ENCODE assay signal across 9 cellular contexts in genomic region chr11:83054904-83055380, GRCh38. TPM values are rescaled to one million over a fixed set of nuclear protein-coding genes. Genes with fewer than 3 reads are reported as not detected.
DNase-seq lines count a peak whose midpoint lies in the region; ATAC-seq and TF ChIP-seq lines count a peak whose summit lies in the region.
"Had no signal": no experiment of that assay in that cellular context is flagged by ENCODE, and none has a peak within 500 bp of the region (broad histone marks: within the 10 kb centered on the region; RNA-seq: fewer than 3 reads in every experiment).

No MANE protein-coding gene starts in this region.

- POLR2A ChIA-PET in CD4-positive, alpha-beta T cell (lab: Charles Lee): interaction anchor here (0.6 kb wide), 1 partner anchor 62 kb away, joined by 4 read pairs; no protein-coding TSS in a partner anchor

- CTCF ChIA-PET in CD4-positive, alpha-beta T cell (lab: Charles Lee): no interaction called here

- no peak overlapping the region for H3K27ac ChIP-seq in CD4-positive, alpha-beta T cell (ENCODE audit: low read depth, low read length)

- no peaks in the 10 kb centered on the region for H3K27me3 ChIP-seq in CD4-positive, alpha-beta T cell (ENCODE audit: control insufficient read depth, insufficient read depth, low read length)

- peak; percentile 82 for DNase-seq in NCI-H2081 treated with DMSO at 0.1 percent for 48 hours (lab: John Stamatoyannopoulos, UW)
- DNase-seq in kidney tubule cell (ENCODE audit: low spot score): peak; percentile 76
- DNase-seq in putamen (ENCODE audit: low spot score): no peak
- no peak for DNase-seq in RKO (ENCODE audit: low spot score)
- DNase-seq in CD4-positive, alpha-beta T cell: no peak
- DNase-seq: T-helper 9 cell had no signal

- peaks cover 29% of the 10 kb centered on the region for H3K4me1 Mint-ChIP-seq in CD4-positive, alpha-beta T cell (ENCODE audit: low read depth)

- no peak overlapping the region for H3K4me3 Mint-ChIP-seq in CD4-positive, alpha-beta T cell

- peaks cover 53% of the 10 kb centered on the region for H3K36me3 Mint-ChIP-seq in CD4-positive, alpha-beta T cell (ENCODE audit: low read depth)

- peak; percentile 68 for ATAC-seq in GM18511 (IDR thresholded peaks at IDR 0.05; ENCODE audit: unreplicated experiment)
- peak; percentile 56 for ATAC-seq in HG02763 (IDR thresholded peaks at IDR 0.05; ENCODE audit: unreplicated experiment)
- ATAC-seq in HG02884 (IDR thresholded peaks at IDR 0.05; ENCODE audit: unreplicated experiment): no peak
- no peak for ATAC-seq in CD4-positive, alpha-beta T cell (ENCODE audit: poor library complexity)

- intact Hi-C loops in CD4-positive, alpha-beta T cell (cut with DNase I, micrococcal nuclease): no loop called here

- no peak for TF ChIP-seq CTCF in CD4-positive, alpha-beta T cell (IDR thresholded peaks at IDR 0.05)

- no peaks in the 10 kb centered on the region for H3K27me3 Mint-ChIP-seq in CD4-positive, alpha-beta T cell

- H3K9me3 ChIP-seq in CD4-positive, alpha-beta T cell (ENCODE audit: control insufficient read depth, low read length): no peaks in the 10 kb centered on the region

- H3K27ac Mint-ChIP-seq in CD4-positive, alpha-beta T cell: no peak overlapping the region

- no peaks in the 10 kb centered on the region for H3K9me3 Mint-ChIP-seq in CD4-positive, alpha-beta T cell

RNA-seq across cellular contexts. Expression of gene RAB30, which starts 16.8 kb away (rescaled TPM):
- 10 to 100 TPM; 76.2 to 79.2 TPM for total RNA-seq in CD4-positive, alpha-beta T cell

Comparison
In these comparisons a context has a peak if more than half of its experiments do, and no peak if none do; other contexts are left out.
1. ATAC-seq: peak in GM18511 (single experiment) and HG02763 (single experiment); none in HG02884 (single experiment) and CD4-positive, alpha-beta T cell (single experiment).
2. DNase-seq: peak in NCI-H2081 treated with DMSO at 0.1 percent for 48 hours (single experiment) and kidney tubule cell (single experiment); none in putamen (single experiment), RKO (single experiment) and CD4-positive, alpha-beta T cell (0 of 10).